ENCODE assay signal across 21 cellular contexts in genomic region chr1:100422065-100422464, GRCh38.
DNase-seq lines count a peak whose midpoint lies in the region; ATAC-seq and TF ChIP-seq lines count a peak whose summit lies in the region.
"Had no signal": no experiment of that assay in that cellular context is flagged by ENCODE, and none has a peak within 500 bp of the region (broad histone marks: within the 10 kb centered on the region; RNA-seq: fewer than 3 reads in every experiment).

No MANE protein-coding gene starts in this region.

- DNase-seq in activated CD8-positive, alpha-beta T cell treated with anti-CD3 and anti-CD28 coated beads for 36 hours = no peak
- no peak for DNase-seq in activated CD8-positive, alpha-beta T cell treated with anti-CD3 and anti-CD28 coated beads, Interleukin-2, amount 10 ng/mL, durations not matched to agents 7 days and 5 days
- DNase-seq in G401 (ENCODE audit: low spot score) (peak; percentile 6), GF-D8 (lab: John Stamatoyannopoulos, UW) (no peak), CD14-positive monocyte (ENCODE audit: low spot score) (no peak)
- no peak for DNase-seq in activated naive CD8-positive, alpha-beta T cell treated with anti-CD3 and anti-CD28 coated beads, Interleukin-2, amount 50 U/mL, for 24 hours
- DNase-seq: activated B cell treated with CpG ODN at 0.5 μM for 24 hours, Calu3, glutamatergic neuron, left cardiac atrium, NCI-H1694 treated with DMSO at 0.1 percent for 48 hours, NCI-H82, nephron progenitor cell, posterior cingulate gyrus, T-helper 9 cell, transverse colon had no signal

- H3K4me1 Mint-ChIP-seq in activated CD8-positive, alpha-beta T cell treated with anti-CD3 and anti-CD28 coated beads for 36 hours (ENCODE audit: low read depth) = peaks cover 57% of the 10 kb centered on the region
- peaks cover 30% of the 10 kb centered on the region for H3K4me1 Mint-ChIP-seq in activated CD8-positive, alpha-beta T cell treated with anti-CD3 and anti-CD28 coated beads, Interleukin-2, amount 10 ng/mL, durations not matched to agents 7 days and 5 days (ENCODE audit: low read depth)
- H3K4me1 Mint-ChIP-seq in activated naive CD8-positive, alpha-beta T cell treated with anti-CD3 and anti-CD28 coated beads, Interleukin-2, amount 50 U/mL, for 24 hours = peaks cover 43% of the 10 kb centered on the region
- H3K4me1 Mint-ChIP-seq in nephron (no peaks in the 10 kb centered on the region), CD14-positive monocyte (peaks cover 26% of the 10 kb centered on the region)
- H3K4me1 Mint-ChIP-seq: nephron progenitor cell had no signal

- H3K9me3 Mint-ChIP-seq in activated CD8-positive, alpha-beta T cell treated with anti-CD3 and anti-CD28 coated beads for 36 hours = peaks cover 10% of the 10 kb centered on the region
- H3K9me3 Mint-ChIP-seq in activated CD8-positive, alpha-beta T cell treated with anti-CD3 and anti-CD28 coated beads, Interleukin-2, amount 10 ng/mL, durations not matched to agents 7 days and 5 days (ENCODE audit: insufficient read depth) = no peaks in the 10 kb centered on the region
- H3K9me3 Mint-ChIP-seq in activated naive CD8-positive, alpha-beta T cell treated with anti-CD3 and anti-CD28 coated beads, Interleukin-2, amount 50 U/mL, for 24 hours = no peaks in the 10 kb centered on the region
- H3K9me3 Mint-ChIP-seq in nephron = no peaks in the 10 kb centered on the region
- H3K9me3 Mint-ChIP-seq in CD14-positive monocyte = no peaks in the 10 kb centered on the region
- H3K9me3 Mint-ChIP-seq: activated B cell treated with CpG ODN at 0.5 μM for 24 hours, nephron progenitor cell had no signal

- peaks cover 44% of the 10 kb centered on the region for H3K36me3 Mint-ChIP-seq in activated CD8-positive, alpha-beta T cell treated with anti-CD3 and anti-CD28 coated beads for 36 hours (ENCODE audit: low read depth)
- peaks cover 41% of the 10 kb centered on the region for H3K36me3 Mint-ChIP-seq in activated CD8-positive, alpha-beta T cell treated with anti-CD3 and anti-CD28 coated beads, Interleukin-2, amount 10 ng/mL, durations not matched to agents 7 days and 5 days (ENCODE audit: low read depth)
- peaks cover 18% of the 10 kb centered on the region for H3K36me3 Mint-ChIP-seq in activated naive CD8-positive, alpha-beta T cell treated with anti-CD3 and anti-CD28 coated beads, Interleukin-2, amount 50 U/mL, for 24 hours (ENCODE audit: low read depth)
- H3K36me3 Mint-ChIP-seq in nephron (ENCODE audit: low read depth) (peaks cover 17% of the 10 kb centered on the region), CD14-positive monocyte (peaks cover 27 to 37% of the 10 kb centered on the region in 2 donors)

- peak overlapping the region; percentile 60 for H3K27ac Mint-ChIP-seq in activated CD8-positive, alpha-beta T cell treated with anti-CD3 and anti-CD28 coated beads for 36 hours
- no peak overlapping the region for H3K27ac Mint-ChIP-seq in activated CD8-positive, alpha-beta T cell treated with anti-CD3 and anti-CD28 coated beads, Interleukin-2, amount 10 ng/mL, durations not matched to agents 7 days and 5 days
- H3K27ac Mint-ChIP-seq in activated naive CD8-positive, alpha-beta T cell treated with anti-CD3 and anti-CD28 coated beads, Interleukin-2, amount 50 U/mL, for 24 hours = peak overlapping the region; percentile 20
- H3K27ac Mint-ChIP-seq in nephron (peak overlapping the region in 2 of 3 experiments; percentile 21 to 25), CD14-positive monocyte (no peak overlapping the region)
- H3K27ac Mint-ChIP-seq: activated B cell treated with CpG ODN at 0.5 μM for 24 hours; activated T-helper 2 cell treated with anti-CD3 and anti-CD28 coated beads, Interferon-gamma antibody, Interleukin-2, Interleukin-4, amounts not matched to agents 10 μg/mL and 5 μg/mL and 100 μg/mL, durations not matched to agents 14 hours and 24 hours and 36 hours; nephron progenitor cell had no signal

- POLR2A ChIA-PET in activated CD8-positive, alpha-beta T cell treated with anti-CD3 and anti-CD28 coated beads for 36 hours (lab: Charles Lee) = interaction anchor here (0.7 to 2.5 kb wide), 5 partner anchors 8 to 1091 kb away, joined by 3 to 10 read pairs (median 4); no protein-coding TSS in a partner anchor
- POLR2A ChIA-PET in activated CD8-positive, alpha-beta T cell treated with anti-CD3 and anti-CD28 coated beads, Interleukin-2, amount 10 ng/mL, durations not matched to agents 7 days and 5 days (lab: Charles Lee) = interaction anchor here (1.3 to 3.0 kb wide), 2 partner anchors 69 to 156 kb away, joined by 3 to 11 read pairs; partner anchors contain the start of genes CDC14A and RTCA

- no peak for ATAC-seq in activated CD8-positive, alpha-beta T cell treated with anti-CD3 and anti-CD28 coated beads for 36 hours
- ATAC-seq in activated CD8-positive, alpha-beta T cell treated with anti-CD3 and anti-CD28 coated beads, Interleukin-2, amount 10 ng/mL, durations not matched to agents 7 days and 5 days = no peak
- ATAC-seq in activated naive CD8-positive, alpha-beta T cell treated with anti-CD3 and anti-CD28 coated beads, Interleukin-2, amount 50 U/mL, for 24 hours = no peak
- ATAC-seq in HG02763 (IDR thresholded peaks at IDR 0.05; ENCODE audit: unreplicated experiment) = no peak
- ATAC-seq: K562, left cardiac atrium, sciatic nerve had no signal

- H3K4me3 Mint-ChIP-seq in activated CD8-positive, alpha-beta T cell treated with anti-CD3 and anti-CD28 coated beads for 36 hours = no peak overlapping the region
- H3K4me3 Mint-ChIP-seq in activated CD8-positive, alpha-beta T cell treated with anti-CD3 and anti-CD28 coated beads, Interleukin-2, amount 10 ng/mL, durations not matched to agents 7 days and 5 days = no peak overlapping the region
- peak overlapping the region; percentile 3 for H3K4me3 Mint-ChIP-seq in activated naive CD8-positive, alpha-beta T cell treated with anti-CD3 and anti-CD28 coated beads, Interleukin-2, amount 50 U/mL, for 24 hours
- H3K4me3 Mint-ChIP-seq in nephron (no peak overlapping the region), CD14-positive monocyte (no peak overlapping the region)
- H3K4me3 Mint-ChIP-seq: activated B cell treated with CpG ODN at 0.5 μM for 24 hours, nephron progenitor cell had no signal

- CTCF ChIA-PET in activated CD8-positive, alpha-beta T cell treated with anti-CD3 and anti-CD28 coated beads for 36 hours (lab: Charles Lee) = interaction anchor here (0.8 to 3.7 kb wide), 10 partner anchors 9 to 66 kb away, joined by 3 to 33 read pairs (median 6); no protein-coding TSS in a partner anchor
- CTCF ChIA-PET in activated CD8-positive, alpha-beta T cell treated with anti-CD3 and anti-CD28 coated beads, Interleukin-2, amount 10 ng/mL, durations not matched to agents 7 days and 5 days (lab: Charles Lee) = interaction anchor here (0.6 to 3.3 kb wide), 5 partner anchors 9 to 989 kb away, joined by 3 to 32 read pairs (median 3); no protein-coding TSS in a partner anchor

- no peak for TF ChIP-seq CTCF in activated CD8-positive, alpha-beta T cell treated with anti-CD3 and anti-CD28 coated beads for 36 hours (IDR thresholded peaks at IDR 0.05)
- TF ChIP-seq CTCF in nephron (IDR thresholded peaks at IDR 0.05; ENCODE audit: unreplicated experiment in 3 of 3) (no peak), CD14-positive monocyte (IDR thresholded peaks at IDR 0.05) (no peak)

- intact Hi-C loops in activated CD8-positive, alpha-beta T cell treated with anti-CD3 and anti-CD28 coated beads for 36 hours (cut with micrococcal nuclease) = no loop called here
- intact Hi-C loops in CD14-positive monocyte (cut with micrococcal nuclease) = no loop called here

- in situ Hi-C loops in G401 (cut with HindIII; ENCODE audit: low sequenced_read_pairs) = no loop called here

- no peaks in the 10 kb centered on the region for H3K27me3 Mint-ChIP-seq in activated CD8-positive, alpha-beta T cell treated with anti-CD3 and anti-CD28 coated beads for 36 hours
- no peaks in the 10 kb centered on the region for H3K27me3 Mint-ChIP-seq in activated CD8-positive, alpha-beta T cell treated with anti-CD3 and anti-CD28 coated beads, Interleukin-2, amount 10 ng/mL, durations not matched to agents 7 days and 5 days (ENCODE audit: low read depth)
- H3K27me3 Mint-ChIP-seq in activated naive CD8-positive, alpha-beta T cell treated with anti-CD3 and anti-CD28 coated beads, Interleukin-2, amount 50 U/mL, for 24 hours = no peaks in the 10 kb centered on the region
- no peaks in the 10 kb centered on the region for H3K27me3 Mint-ChIP-seq in nephron (ENCODE audit: low read depth)
- H3K27me3 Mint-ChIP-seq in CD14-positive monocyte (ENCODE audit: low read depth in 3 of 3) = peaks cover 0 to 1% (median 0%) of the 10 kb centered on the region in 3 donors
- H3K27me3 Mint-ChIP-seq: activated B cell treated with CpG ODN at 0.5 μM for 24 hours had no signal

Comparison
In these comparisons a context has a peak if more than half of its experiments do, and no peak if none do; other contexts are left out.
1. H3K27ac Mint-ChIP-seq: peak in activated CD8-positive, alpha-beta T cell treated with anti-CD3 and anti-CD28 coated beads for 36 hours (single experiment), activated naive CD8-positive, alpha-beta T cell treated with anti-CD3 and anti-CD28 coated beads, Interleukin-2, amount 50 U/mL, for 24 hours (single experiment) and nephron (2 of 3); none in activated CD8-positive, alpha-beta T cell treated with anti-CD3 and anti-CD28 coated beads, Interleukin-2, amount 10 ng/mL, durations not matched to agents 7 days and 5 days (single experiment) and CD14-positive monocyte (0 of 7).